Comparison of ENCODE assay signal across 8 cellular contexts in the genomic region with DNA sequence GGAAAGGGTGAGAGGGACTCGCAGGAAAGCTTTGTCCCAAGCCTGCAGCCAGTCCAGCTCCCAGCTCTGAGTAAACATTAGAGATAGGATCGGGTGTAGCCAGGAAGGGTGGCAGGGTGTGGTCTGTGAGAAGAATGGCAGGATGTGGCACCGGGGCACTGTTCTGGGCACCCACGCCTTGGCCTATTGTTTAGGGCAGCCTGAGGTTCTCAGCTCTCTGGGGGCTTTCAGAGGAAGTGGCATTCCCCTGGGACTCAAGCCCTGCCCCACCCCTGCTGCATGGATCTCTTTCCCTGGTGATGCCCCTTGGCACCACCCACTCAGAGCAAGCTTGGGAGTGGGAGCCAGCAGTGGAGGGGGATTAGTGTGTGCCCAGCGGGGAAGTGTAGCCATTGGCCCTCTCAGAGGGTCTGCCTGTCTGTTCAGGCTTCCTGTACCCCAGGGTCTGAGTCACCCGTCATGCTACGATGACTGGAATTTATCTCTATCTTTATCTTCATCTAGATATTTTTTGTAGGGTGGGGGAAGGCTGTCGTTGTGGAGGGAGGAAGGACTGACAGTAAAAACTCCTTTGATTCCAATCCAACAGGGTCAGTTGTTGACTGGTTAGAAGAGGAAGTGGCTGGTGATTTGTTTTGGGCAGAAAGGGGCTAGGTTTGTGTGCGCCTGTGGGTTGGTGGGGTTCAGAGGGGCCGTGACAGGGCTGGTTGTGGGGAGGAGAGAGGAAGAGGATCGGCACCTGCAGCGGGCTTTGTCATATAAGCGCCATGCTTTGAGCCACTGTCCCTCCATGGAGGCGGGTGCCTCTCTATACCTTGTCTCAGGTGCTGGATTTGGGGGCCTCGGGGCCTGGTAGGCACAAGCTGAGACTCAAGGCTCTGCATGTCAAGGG. TPM values are rescaled to one million over a fixed set of nuclear protein-coding genes. Genes with fewer than 3 reads are reported as not detected.
A peak's percentile ranks its signal among the peaks of the same experiment; 100 is the strongest.
DNase-seq lines count a peak whose midpoint lies in the region; ATAC-seq and TF ChIP-seq lines count a peak whose summit lies in the region.

No MANE protein-coding gene starts in this region.

- H3K4me3 ChIP-seq in coronary artery: peak overlapping the region; percentile 15

- peaks cover 24% of the 10 kb centered on the region for H3K4me1 Mint-ChIP-seq in nephron

- DNase-seq in COLO829 (ENCODE audit: low spot score) (peak; percentile 92), NCI-H460 (ENCODE audit: extremely low read depth, low read depth) (peak; percentile 54), coronary artery (ENCODE audit: low spot score) (no peak), omental fat pad (ENCODE audit: low spot score) (no peak)

- no peak overlapping the region for H3K4me3 Mint-ChIP-seq in nephron

- no peaks in the 10 kb centered on the region for H3K36me3 Mint-ChIP-seq in nephron (ENCODE audit: low read depth)

- TF ChIP-seq CTCF in coronary artery (IDR thresholded peaks at IDR 0.05) (no peak), nephron (IDR thresholded peaks at IDR 0.05; ENCODE audit: unreplicated experiment in 3 of 3) (no peak), omental fat pad (IDR thresholded peaks at IDR 0.05) (no peak)

- H3K27me3 Mint-ChIP-seq in nephron (ENCODE audit: low read depth): peaks cover 4% of the 10 kb centered on the region

- no peak for ATAC-seq in HG02938 (IDR thresholded peaks at IDR 0.05; ENCODE audit: unreplicated experiment)
- ATAC-seq in omental fat pad (ENCODE audit: low FRiP score): no peak
- no peak for ATAC-seq in HG02610 (IDR thresholded peaks at IDR 0.05; ENCODE audit: unreplicated experiment)
- ATAC-seq in HG03039 (IDR thresholded peaks at IDR 0.05; ENCODE audit: unreplicated experiment): no peak

- H3K27ac ChIP-seq in coronary artery: peak overlapping the region in 1 of 2 donors; percentile 70

- H3K9me3 Mint-ChIP-seq in nephron: no peaks in the 10 kb centered on the region

- H3K27ac Mint-ChIP-seq in nephron: peak overlapping the region in 2 of 3 experiments; percentile 29 to 46

RNA-seq across cellular contexts. Expression of a gene that starts 31.7 kb away (rescaled TPM):
- total RNA-seq in NCI-H460 (2014; rRNA removed; shearing (Covaris generic)): 6.6 and 8.3 TPM in 2 replicates
- 16.5 and 18.4 TPM in 2 replicates for polyA plus RNA-seq in NCI-H460 (2014; cell fraction: nucleus; rRNA removed)
- total RNA-seq in omental fat pad: 10 to 100 TPM; 10.8 to 52.0 (median 18.7) TPM

RNA-seq across cellular contexts. Expression of a gene that starts 47.3 kb away (rescaled TPM):
- 0.17 TPM in 1 of 2 replicates, not detected in the other for total RNA-seq in NCI-H460 (2014; rRNA removed; shearing (Covaris generic))
- 0.06 and 0.63 TPM in 2 replicates for polyA plus RNA-seq in NCI-H460 (2014; cell fraction: nucleus; rRNA removed)
- 10 to 100 TPM; 11.8 to 16.9 (median 13.3) TPM for total RNA-seq in omental fat pad

Comparison
In these comparisons a context has a peak if more than half of its experiments do, and no peak if none do; other contexts are left out.
1. DNase-seq: peak in COLO829 (single experiment) and NCI-H460 (single experiment); none in coronary artery (single experiment) and omental fat pad (single experiment).
2. RNA of a gene that starts 47.3 kb away (total RNA-seq): 11.8 to 16.9 TPM in omental fat pad; 0.17 TPM in NCI-H460; every median in the first group is over 10 times any median in the second.